Comparison of ENCODE assay signal across 9 cellular contexts in genomic region chr1:169110691-169111447, GRCh38. TPM values are rescaled to one million over a fixed set of nuclear protein-coding genes. Genes with fewer than 3 reads are reported as not detected.
A peak's percentile ranks its signal among the peaks of the same experiment; 100 is the strongest.
DNase-seq lines count a peak whose midpoint lies in the region; ATAC-seq, FAIRE-seq and TF ChIP-seq lines count a peak whose summit lies in the region.
"Had no signal": no experiment of that assay in that cellular context is flagged by ENCODE, and none has a peak within 500 bp of the region (broad histone marks: within the 10 kb centered on the region; RNA-seq: fewer than 3 reads in every experiment).

No MANE protein-coding gene starts in this region.

- no peak overlapping the region for H3K56ac ChIP-seq in H9 (ENCODE audit: insufficient read length, low read depth, low read length)

- H3K9me3 Mint-ChIP-seq in H9 (no peaks in the 10 kb centered on the region; a peak in 1 of 5 replicates), astrocyte (ENCODE audit: unreplicated experiment) (peaks cover 4% of the 10 kb centered on the region)

- H3K14ac ChIP-seq in H9 (ENCODE audit: insufficient read depth, low read length) = no peak overlapping the region

- H3K27ac Mint-ChIP-seq in H9 (peak overlapping the region in 1 of 3 experiments; percentile 21; a peak in 2 of 7 replicates), astrocyte (ENCODE audit: unreplicated experiment) (peak overlapping the region; percentile 90)

- no peak for ATAC-seq in GM21529 (IDR thresholded peaks at IDR 0.05; ENCODE audit: unreplicated experiment)

- H3K36me3 Mint-ChIP-seq in H9 (ENCODE audit: insufficient read depth in 1 of 3, low read depth in 3 of 3) (peaks cover 25 to 44% (median 42%) of the 10 kb centered on the region in 3 experiments; a peak in 6 of 7 replicates), astrocyte (ENCODE audit: low read depth, unreplicated experiment) (peaks cover 17% of the 10 kb centered on the region)

- WGBS in H9 (ENCODE audit: extremely low coverage, insufficient read length, low lambda C conversion rate) = no CpG with 5 or more reads among the region's 7 CpGs
- 15 to 37% methylated on average over 7 of the region's 7 CpGs for WGBS in sigmoid colon, 2 donors

- no peak overlapping the region for H3K4ac ChIP-seq in H9 (ENCODE audit: low read depth, low read length)

- H3K27me3 Mint-ChIP-seq in H9 (ENCODE audit: low read depth) = no peaks in the 10 kb centered on the region; the same call in 1 of the 2 replicates
- no peaks in the 10 kb centered on the region for H3K27me3 Mint-ChIP-seq in astrocyte (ENCODE audit: low read depth, unreplicated experiment)

- H2AFZ ChIP-seq in H9 (ENCODE audit: low read length) (no peak overlapping the region), astrocyte (ENCODE audit: low read depth, low read length) (no peak overlapping the region)

- no peak overlapping the region for H2BK15ac ChIP-seq in H9 (ENCODE audit: low read depth, low read length)

- H4K20me1 ChIP-seq in H9 (ENCODE audit: control insufficient read depth, insufficient read depth, insufficient read length) = no peaks in the 10 kb centered on the region
- H4K20me1 ChIP-seq in astrocyte (ENCODE audit: insufficient read depth, low read length) = peaks cover 11% of the 10 kb centered on the region

- H3K4me3 ChIP-seq in astrocyte (ENCODE audit: insufficient read depth, low read depth, low read length) = peak overlapping the region; percentile 93
- H3K4me3 ChIP-seq in iPS-20b (ENCODE audit: low read length) = no peak overlapping the region
- H3K4me3 ChIP-seq in sigmoid colon = peak overlapping the region; percentile 69 to 99 (median 98)

- no peak overlapping the region for H3K23ac ChIP-seq in H9 (ENCODE audit: insufficient read length, low read depth, low read length)

- no peak overlapping the region for H2BK12ac ChIP-seq in H9 (ENCODE audit: insufficient read length, low read depth, low read length)

- H3K4me1 Mint-ChIP-seq in H9 (peaks cover 52 to 59% of the 10 kb centered on the region in 2 experiments), astrocyte (ENCODE audit: low read depth, unreplicated experiment) (peaks cover 63% of the 10 kb centered on the region)

- H3K27me3 ChIP-seq in H9 (ENCODE audit: insufficient read depth, low read length) (no peaks in the 10 kb centered on the region), astrocyte (ENCODE audit: insufficient read depth, low read length) (no peaks in the 10 kb centered on the region), iPS-20b (ENCODE audit: insufficient read depth, low read length) (no peaks in the 10 kb centered on the region), sigmoid colon (no peaks in the 10 kb centered on the region)

- H2AK5ac ChIP-seq in H9 (ENCODE audit: insufficient read length, low read length) = no peak overlapping the region

- H3K27ac ChIP-seq in H9 (ENCODE audit: insufficient read length, low read depth, low read length) (no peak overlapping the region), astrocyte (ENCODE audit: low read depth, low read length) (peak overlapping the region; percentile 86), iPS-20b (ENCODE audit: low read length) (no peak overlapping the region), sigmoid colon (peak overlapping the region; percentile 96 to 97 (median 97))

- FAIRE-seq in astrocyte (lab: Jason Lieb, UNC) = no peak

- H2BK20ac ChIP-seq in H9 (ENCODE audit: low read depth, low read length, poor library complexity, severe bottlenecking) = no peak overlapping the region

- H3K18ac ChIP-seq in H9 (ENCODE audit: insufficient read length, low read depth, low read length) = no peak overlapping the region

- no peak overlapping the region for H4K8ac ChIP-seq in H9 (replicated peaks; ENCODE audit: insufficient read length, low read depth, low read length)

- H3K79me1 ChIP-seq in H9 (ENCODE audit: insufficient read depth, low read depth, low read length, poor library complexity, severe bottlenecking) = no peaks in the 10 kb centered on the region

- H4K91ac ChIP-seq in H9 (ENCODE audit: insufficient read length, low read depth, low read length) = no peak overlapping the region

- peaks cover 13% of the 10 kb centered on the region; the same call in 1 of the 2 replicates for H3K4me1 ChIP-seq in H9 (ENCODE audit: insufficient read depth, low read length)
- peaks cover 70% of the 10 kb centered on the region for H3K4me1 ChIP-seq in astrocyte (ENCODE audit: insufficient read depth, low read length)
- peaks cover 32% of the 10 kb centered on the region for H3K4me1 ChIP-seq in iPS-20b (ENCODE audit: insufficient read depth, low read length)
- H3K4me1 ChIP-seq in sigmoid colon = peaks cover 0 to 67% (median 59%) of the 10 kb centered on the region in 4 donors

- no peak overlapping the region for H2BK5ac ChIP-seq in H9 (ENCODE audit: insufficient read length, low read length)

- H3K9me3 ChIP-seq in H9 (ENCODE audit: control insufficient read depth, low read depth, low read length) (no peaks in the 10 kb centered on the region), astrocyte (ENCODE audit: insufficient read depth, low read depth, low read length) (no peaks in the 10 kb centered on the region), iPS-20b (ENCODE audit: insufficient read depth, low read depth, low read length) (no peaks in the 10 kb centered on the region), sigmoid colon (no peaks in the 10 kb centered on the region)

- H3K4me2 ChIP-seq in H9 (ENCODE audit: insufficient read depth, insufficient read length, low read length) (peak overlapping the region; percentile 2), astrocyte (ENCODE audit: low read length) (peak overlapping the region; percentile 97)

- H3K79me2 ChIP-seq in H9 (ENCODE audit: insufficient read depth, low read length) (peaks cover 34% of the 10 kb centered on the region; the same call in 1 of the 2 replicates), astrocyte (ENCODE audit: insufficient read depth, low read length) (peaks cover 70% of the 10 kb centered on the region)

- intact Hi-C loops in sigmoid colon (cut with DNase I) = loop anchor here (5.0 kb wide), 1 partner anchor 376 kb away; the partner anchor contains the start of gene SLC19A2

- H3K36me3 ChIP-seq in astrocyte (ENCODE audit: insufficient read depth, low read length) = peaks cover 15% of the 10 kb centered on the region
- H3K36me3 ChIP-seq in iPS-20b (ENCODE audit: insufficient read depth, low read depth, low read length) = peaks cover 40% of the 10 kb centered on the region
- peaks cover 4 to 43% (median 27%) of the 10 kb centered on the region in 4 donors for H3K36me3 ChIP-seq in sigmoid colon

- no peak overlapping the region for H3T11ph ChIP-seq in H9 (ENCODE audit: low read length)

- TF ChIP-seq CTCF in H9 (conservative IDR thresholded peaks at IDR 0.05) (no peak), astrocyte (IDR thresholded peaks at IDR 0.05; ENCODE audit: insufficient read depth, low read depth, low read length) (no peak), sigmoid colon (IDR thresholded peaks at IDR 0.05) (no peak)

- H4K5ac ChIP-seq in H9 (ENCODE audit: insufficient read length, low read depth, low read length) = no peak overlapping the region

- TF ChIP-seq POLR2A in sigmoid colon (IDR thresholded peaks at IDR 0.05) = no peak

- DNase-seq in H9 (no peak), astrocyte (ENCODE audit: low read depth) (no peak), sigmoid colon (peak; percentile 75), NCI-H2029 (lab: John Stamatoyannopoulos, UW) (no peak), SW480 (ENCODE audit: low spot score) (no peak), NCI-H1436 treated with DMSO at 0.1 percent for 48 hours (lab: John Stamatoyannopoulos, UW) (no peak)
- DNase-seq: EL had no signal

- H2BK120ac ChIP-seq in H9 (ENCODE audit: low read depth, low read length, poor library complexity, severe bottlenecking) = no peak overlapping the region

- peaks cover 11% of the 10 kb centered on the region for H3K23me2 ChIP-seq in H9 (ENCODE audit: insufficient read length, low read depth, low read length, poor library complexity, severe bottlenecking)

- H3K4me3 Mint-ChIP-seq in H9 = no peak overlapping the region
- H3K4me3 Mint-ChIP-seq in astrocyte (ENCODE audit: unreplicated experiment) = no peak overlapping the region

- no peak for TF ChIP-seq EP300 in sigmoid colon (IDR thresholded peaks at IDR 0.05)

- H3K9ac ChIP-seq in H9 (ENCODE audit: extremely low read depth, insufficient read length, low read length) = no peak overlapping the region
- peak overlapping the region; percentile 92 for H3K9ac ChIP-seq in astrocyte (ENCODE audit: low read length)
- H3K9ac ChIP-seq in iPS-20b (ENCODE audit: low read depth, low read length) = peak overlapping the region; percentile 4; the same call in 1 of the 2 replicates

RNA-seq across cellular contexts. Expression of gene ATP1B1, which starts 4.4 kb away (rescaled TPM):
- total RNA-seq in H9 (2021) (42.2 and 44.4 TPM in 2 replicates), astrocyte (56.5 and 58.3 TPM in 2 replicates), sigmoid colon (100 to 1,000 TPM in 3 of 4 donors, 10 to 100 TPM in 1; 92.4 to 118 (median 109) TPM)
- polyA plus RNA-seq in sigmoid colon = 100 to 1,000 TPM in 1 of 3 donors, 10 to 100 TPM in 2; 54.7 to 259 (median 79.1) TPM

Comparison
In these comparisons a context has a peak if more than half of its experiments do, and no peak if none do; other contexts are left out.
1. H3K27ac ChIP-seq: peak in astrocyte (single experiment) and sigmoid colon (4 of 4); none in H9 (single experiment) and iPS-20b (single experiment).